ENCODE assay signal across 1 cellular context in genomic region chr6:24708612-24709011, GRCh38.
A peak's percentile ranks its signal among the peaks of the same experiment; 100 is the strongest.
TF ChIP-seq lines count a peak whose summit lies in the region.

No MANE protein-coding gene starts in this region.

TF ChIP-seq in K562, 482 proteins besides CTCF, POLR2A, EP300 and RAD21:
- TF ChIP-seq ZNF239 (CRISPR knock-in tag; IDR thresholded peaks at IDR 0.05): no peak
- TF ChIP-seq BCLAF1 (IDR thresholded peaks at IDR 0.05; ENCODE audit: borderline replicate concordance in 1 of 2, control insufficient read depth in 1 of 2, low read depth in 2 of 2, low read length in 1 of 2): 0 out of 4 replicates have a peak, but pooled peaks of 1 of the 2 experiments have one; percentile 54
- no peak for TF ChIP-seq ZNF655 (CRISPR knock-in tag; IDR thresholded peaks at IDR 0.05)
- TF ChIP-seq POLR2G (IDR thresholded peaks at IDR 0.05; ENCODE audit: low read depth, low read length): peak; percentile 53
- 0 out of 2 replicates have a peak, but pooled peaks have one; percentile 19 for TF ChIP-seq RBFOX2 (IDR thresholded peaks at IDR 0.05; ENCODE audit: low read depth, low read length)
- TF ChIP-seq ZKSCAN3 (CRISPR knock-in tag; IDR thresholded peaks at IDR 0.05): no peak
- no peak for TF ChIP-seq KLF6 (CRISPR knock-in tag; IDR thresholded peaks at IDR 0.05; ENCODE audit: borderline replicate concordance)
- no peak for TF ChIP-seq SREBF1 (IDR thresholded peaks at IDR 0.05; ENCODE audit: borderline replicate concordance, low read depth, low read length)
- TF ChIP-seq ZNF707 (CRISPR knock-in tag; conservative IDR thresholded peaks at IDR 0.05): no peak
TF ChIP-seq in K562: peak in this region for 3.
